Comparison of ENCODE assay signal across 31 cellular contexts in the genomic region with DNA sequence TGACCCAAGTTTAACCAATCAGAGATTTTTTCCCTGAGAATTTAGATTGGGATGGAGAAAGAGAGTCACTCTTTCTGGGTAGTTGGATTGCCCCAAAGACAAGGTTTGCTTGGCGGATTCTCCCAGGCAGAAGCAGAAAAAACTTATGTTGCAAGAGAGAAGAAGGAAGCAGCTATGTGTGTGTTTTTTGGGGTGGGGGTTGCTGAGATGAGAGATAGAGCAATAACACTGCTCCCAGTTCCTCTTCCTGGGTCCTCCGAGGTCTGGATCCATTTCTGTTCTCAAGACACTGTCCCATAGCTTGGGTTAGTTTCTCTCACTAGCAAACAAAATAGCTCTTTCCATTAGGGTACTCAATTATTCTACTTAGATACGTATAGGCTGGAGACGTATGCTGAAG.
"Had no signal": no experiment of that assay in that cellular context is flagged by ENCODE, and none has a peak within 500 bp of the region (broad histone marks: within the 10 kb centered on the region; RNA-seq: fewer than 3 reads in every experiment).

No MANE protein-coding gene starts in this region.

- H3K27ac Mint-ChIP-seq: activated CD8-positive, alpha-beta T cell treated with anti-CD3 and anti-CD28 coated beads for 36 hours; activated T-helper 17 cell treated with anti-CD3 and anti-CD28 coated beads, Interleukin-2, amount 50 U/mL, for 72 hours; endodermal cell; naive B cell; stimulated activated memory B cell treated with anti-CD40 and anti-IgM and Interleukin-4, amounts not matched to agents 10 μg/mL and 1 μg/mL and 100 μg/mL, for 72 hours; stimulated activated naive CD8-positive, alpha-beta T cell treated with anti-CD3 and anti-CD28 coated beads, Interleukin-15, amount 100 ng/mL, for 72 hours; WTC11 had no signal

- H3K36me3 ChIP-seq: brain microvascular endothelial cell, pancreas, prostate gland, thyroid gland had no signal

- H3K9me3 Mint-ChIP-seq: activated CD8-positive, alpha-beta T cell treated with anti-CD3 and anti-CD28 coated beads for 36 hours; activated T-cell treated with anti-CD3 and anti-CD28 coated beads, Interleukin-2, amount 50 U/mL, for 4 hours; endodermal cell; stimulated activated naive CD8-positive, alpha-beta T cell treated with anti-CD3 and anti-CD28 coated beads, Interleukin-15, amount 100 ng/mL, for 72 hours had no signal

- H3K27ac ChIP-seq: brain microvascular endothelial cell, pancreas, prostate gland, skin epidermis, thyroid gland had no signal

- H3K4me1 Mint-ChIP-seq: activated T-helper 17 cell treated with anti-CD3 and anti-CD28 coated beads, Interleukin-2, amount 50 U/mL, for 72 hours; stimulated activated naive CD8-positive, alpha-beta T cell treated with anti-CD3 and anti-CD28 coated beads, Interleukin-15, amount 100 ng/mL, for 72 hours had no signal

- H3K4me3 ChIP-seq: pancreas, prostate gland, skin epidermis, thyroid gland had no signal

- FAIRE-seq: astrocyte, keratinocyte, pancreas, urothelium cell line had no signal

- DNase-seq: activated CD4-positive, alpha-beta T cell treated with anti-CD3 and anti-CD28 coated beads for 1 hour; activated CD4-positive, alpha-beta T cell treated with anti-CD3 and anti-CD28 coated beads, Interleukin-2, amount 50 U/mL, for 1 hour; activated CD8-positive, alpha-beta T cell treated with anti-CD3 and anti-CD28 coated beads for 36 hours; activated gamma-delta T cell treated with Interleukin-2 at 50 U/mL for 16 hours; activated naive CD4-positive, alpha-beta T cell treated with anti-CD3 and anti-CD28 coated beads, Interleukin-2, amount 50 U/mL, for 16 hours; activated T-cell treated with anti-CD3 and anti-CD28 coated beads, Interleukin-2, amount 50 U/mL, for 4 hours; amniotic stem cell; brain microvascular endothelial cell; cortex of kidney; foreskin fibroblast; hippocampal formation; left cardiac atrium; left ventricle myocardium superior; mammary epithelial cell; naive B cell; pancreas; retina; stimulated activated CD4-positive, alpha-beta T cell treated with anti-CD3 and anti-CD28 coated beads, Interleukin-12 subunit alpha, Interleukin-12 subunit beta, amount 100 ng/mL, for 4 hours; stimulated activated CD4-positive, alpha-beta T cell treated with anti-CD3 and anti-CD28 coated beads, Interleukin-4, amount 100 ng/mL, for 24 hours; stimulated activated naive CD8-positive, alpha-beta T cell treated with anti-CD3 and anti-CD28 coated beads, Interleukin-15, amount 100 ng/mL, for 72 hours; thyroid gland had no signal

- ATAC-seq: activated CD8-positive, alpha-beta T cell treated with anti-CD3 and anti-CD28 coated beads for 36 hours; activated T-cell treated with anti-CD3 and anti-CD28 coated beads, Interleukin-2, amount 50 U/mL, for 4 hours; activated T-helper 17 cell treated with anti-CD3 and anti-CD28 coated beads, Interleukin-2, amount 50 U/mL, for 72 hours; esophagus mucosa; left cardiac atrium; pancreas; stimulated activated memory B cell treated with anti-CD40 and anti-IgM and Interleukin-4, amounts not matched to agents 10 μg/mL and 1 μg/mL and 100 μg/mL, for 72 hours; WTC11 had no signal

- H3K4me3 Mint-ChIP-seq: activated CD8-positive, alpha-beta T cell treated with anti-CD3 and anti-CD28 coated beads for 36 hours; activated T-cell treated with anti-CD3 and anti-CD28 coated beads, Interleukin-2, amount 50 U/mL, for 4 hours; activated T-helper 17 cell treated with anti-CD3 and anti-CD28 coated beads, Interleukin-2, amount 50 U/mL, for 72 hours; endodermal cell; stimulated activated memory B cell treated with anti-CD40 and anti-IgM and Interleukin-4, amounts not matched to agents 10 μg/mL and 1 μg/mL and 100 μg/mL, for 72 hours; stimulated activated naive CD8-positive, alpha-beta T cell treated with anti-CD3 and anti-CD28 coated beads, Interleukin-15, amount 100 ng/mL, for 72 hours; WTC11 had no signal

- H3K27me3 ChIP-seq: brain microvascular endothelial cell, thyroid gland had no signal

- H3K9me3 ChIP-seq: pancreas, prostate gland, thyroid gland had no signal

- H3K36me3 Mint-ChIP-seq: stimulated activated memory B cell treated with anti-CD40 and anti-IgM and Interleukin-4, amounts not matched to agents 10 μg/mL and 1 μg/mL and 100 μg/mL, for 72 hours had no signal

- H3K4me1 ChIP-seq: prostate gland had no signal
